Comparison of ENCODE assay signal across 15 cellular contexts in the genomic region with DNA sequence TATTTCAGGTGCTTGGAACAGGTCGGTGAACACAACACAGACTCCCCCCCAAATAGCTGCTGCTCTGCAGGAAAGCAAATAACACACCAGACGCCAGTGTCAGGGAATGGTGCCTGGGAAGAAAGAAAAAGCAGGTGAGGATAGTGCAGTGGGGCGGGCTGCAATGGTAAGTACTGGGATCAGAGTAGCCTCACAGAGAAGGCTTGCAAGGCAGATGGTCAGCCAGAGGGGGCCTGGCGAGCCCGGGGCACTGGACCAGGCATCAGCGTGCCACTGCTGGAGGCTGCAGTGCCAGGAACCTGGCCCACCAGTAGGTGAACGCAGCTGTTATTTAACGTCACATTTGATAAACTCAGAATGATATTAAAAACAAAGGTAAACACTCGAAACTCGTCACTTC. TPM values are rescaled to one million over a fixed set of nuclear protein-coding genes. Genes with fewer than 3 reads are reported as not detected.
DNase-seq lines count a peak whose midpoint lies in the region; ATAC-seq and TF ChIP-seq lines count a peak whose summit lies in the region.
"Had no signal": no experiment of that assay in that cellular context is flagged by ENCODE, and none has a peak within 500 bp of the region (broad histone marks: within the 10 kb centered on the region; RNA-seq: fewer than 3 reads in every experiment).

No MANE protein-coding gene starts in this region.

- H3K27me3 ChIP-seq in endodermal cell (ENCODE audit: control insufficient read depth, insufficient read depth, low read length, poor library complexity, severe bottlenecking) (no peaks in the 10 kb centered on the region), smooth muscle cell (ENCODE audit: low read depth) (no peaks in the 10 kb centered on the region)
- H3K27me3 ChIP-seq: ascending aorta, tibial artery had no signal

- H3K27ac ChIP-seq in endodermal cell (ENCODE audit: low read depth, low read length) (no peak overlapping the region), smooth muscle cell (ENCODE audit: low read depth) (peak overlapping the region; percentile 66)
- H3K27ac ChIP-seq: ascending aorta, gastrocnemius medialis, tibial artery had no signal

- H3K4me1 ChIP-seq in endodermal cell (ENCODE audit: control insufficient read depth, insufficient read depth, low read length) (no peaks in the 10 kb centered on the region), smooth muscle cell (ENCODE audit: low read depth) (peaks cover 3% of the 10 kb centered on the region)
- H3K4me1 ChIP-seq: gastrocnemius medialis had no signal

- H3K4me2 ChIP-seq in smooth muscle cell: peak overlapping the region; percentile 38

- no peaks in the 10 kb centered on the region for H3K79me2 ChIP-seq in smooth muscle cell (ENCODE audit: low read depth)

- H3K36me3 ChIP-seq in endodermal cell (ENCODE audit: control insufficient read depth, insufficient read depth, low read length) (no peaks in the 10 kb centered on the region), smooth muscle cell (ENCODE audit: low read depth) (no peaks in the 10 kb centered on the region)

- peak; percentile 54 for TF ChIP-seq CTCF in endodermal cell (conservative IDR thresholded peaks at IDR 0.05)
- no peak for TF ChIP-seq CTCF in smooth muscle cell (IDR thresholded peaks at IDR 0.05; ENCODE audit: borderline replicate concordance, insufficient read depth, poor library complexity, severe bottlenecking)

- H3K36me3 Mint-ChIP-seq in activated naive CD4-positive, alpha-beta T cell treated with anti-CD3 and anti-CD28 coated beads, Interleukin-2, amount 50 U/mL, for 72 hours: no peaks in the 10 kb centered on the region
- no peaks in the 10 kb centered on the region for H3K36me3 Mint-ChIP-seq in activated naive CD4-positive, alpha-beta T cell treated with anti-CD3 and anti-CD28 coated beads for 36 hours (ENCODE audit: low read depth)
- H3K36me3 Mint-ChIP-seq in T-cell: peaks cover under 1% of the 10 kb centered on the region
- H3K36me3 Mint-ChIP-seq in endodermal cell (ENCODE audit: low read depth): no peaks in the 10 kb centered on the region

- peak overlapping the region; percentile 6 to 11 for H3K27ac Mint-ChIP-seq in activated naive CD4-positive, alpha-beta T cell treated with anti-CD3 and anti-CD28 coated beads, Interleukin-2, amount 50 U/mL, for 72 hours
- no peak overlapping the region for H3K27ac Mint-ChIP-seq in activated naive CD4-positive, alpha-beta T cell treated with anti-CD3 and anti-CD28 coated beads for 36 hours
- H3K27ac Mint-ChIP-seq in T-cell (peak overlapping the region; percentile 18 to 85), endodermal cell (no peak overlapping the region)

- CTCF ChIA-PET in activated naive CD4-positive, alpha-beta T cell treated with anti-CD3 and anti-CD28 coated beads for 36 hours (lab: Charles Lee): interaction anchor here (1.0 kb wide), 1 partner anchor 75 kb away, joined by 4 read pairs; no protein-coding TSS in a partner anchor
- CTCF ChIA-PET in T-cell (lab: Charles Lee): no interaction called here

- no peak for ATAC-seq in activated naive CD4-positive, alpha-beta T cell treated with anti-CD3 and anti-CD28 coated beads, Interleukin-2, amount 50 U/mL, for 72 hours
- ATAC-seq in T-cell (replicated peaks in 1 of 4) (no peak), GM19324 (IDR thresholded peaks at IDR 0.05; ENCODE audit: low FRiP score, unreplicated experiment) (no peak)

- H3K9ac ChIP-seq in endodermal cell (ENCODE audit: extremely low read depth, low read length, poor library complexity, severe bottlenecking): no peak overlapping the region
- no peak overlapping the region for H3K9ac ChIP-seq in smooth muscle cell (ENCODE audit: low read depth)

- H3K9me3 ChIP-seq in endodermal cell (ENCODE audit: control insufficient read depth, low read length): no peaks in the 10 kb centered on the region
- H3K9me3 ChIP-seq in smooth muscle cell (replicated peaks; ENCODE audit: low read depth): no peaks in the 10 kb centered on the region
- H3K9me3 ChIP-seq: ascending aorta, gastrocnemius medialis, tibial artery had no signal

- H3K9me3 Mint-ChIP-seq in activated naive CD4-positive, alpha-beta T cell treated with anti-CD3 and anti-CD28 coated beads, Interleukin-2, amount 50 U/mL, for 72 hours: no peaks in the 10 kb centered on the region
- H3K9me3 Mint-ChIP-seq in activated naive CD4-positive, alpha-beta T cell treated with anti-CD3 and anti-CD28 coated beads for 36 hours: no peaks in the 10 kb centered on the region
- H3K9me3 Mint-ChIP-seq in T-cell (no peaks in the 10 kb centered on the region), endodermal cell (no peaks in the 10 kb centered on the region)

- peaks cover 40% of the 10 kb centered on the region for H3F3A ChIP-seq in smooth muscle cell (ENCODE audit: low read depth)

- H3K4me1 Mint-ChIP-seq in activated naive CD4-positive, alpha-beta T cell treated with anti-CD3 and anti-CD28 coated beads for 36 hours (ENCODE audit: low read depth): peaks cover 32% of the 10 kb centered on the region
- peaks cover 26 to 60% (median 46%) of the 10 kb centered on the region in 3 donors for H3K4me1 Mint-ChIP-seq in T-cell
- H3K4me1 Mint-ChIP-seq in endodermal cell: no peaks in the 10 kb centered on the region

- intact Hi-C loops in activated naive CD4-positive, alpha-beta T cell treated with anti-CD3 and anti-CD28 coated beads for 36 hours (cut with micrococcal nuclease): no loop called here

- H3K27me3 Mint-ChIP-seq in activated naive CD4-positive, alpha-beta T cell treated with anti-CD3 and anti-CD28 coated beads for 36 hours (ENCODE audit: low read depth): no peaks in the 10 kb centered on the region
- no peaks in the 10 kb centered on the region for H3K27me3 Mint-ChIP-seq in T-cell
- no peaks in the 10 kb centered on the region for H3K27me3 Mint-ChIP-seq in endodermal cell (ENCODE audit: insufficient read depth)

- H4K20me1 ChIP-seq in smooth muscle cell (ENCODE audit: low read depth): peaks cover 13% of the 10 kb centered on the region

- H3K4me3 Mint-ChIP-seq in activated naive CD4-positive, alpha-beta T cell treated with anti-CD3 and anti-CD28 coated beads for 36 hours: no peak overlapping the region
- H3K4me3 Mint-ChIP-seq in T-cell: no peak overlapping the region
- H3K4me3 Mint-ChIP-seq in endodermal cell: no peak overlapping the region

- DNase-seq in activated naive CD4-positive, alpha-beta T cell treated with anti-CD3 and anti-CD28 coated beads, Interleukin-2, amount 50 U/mL, for 72 hours (ENCODE audit: low spot score in 2 of 2): no peak
- no peak for DNase-seq in activated naive CD4-positive, alpha-beta T cell treated with anti-CD3 and anti-CD28 coated beads for 36 hours
- DNase-seq in T-cell: no peak
- DNase-seq in endodermal cell: no peak
- no peak for DNase-seq in smooth muscle cell (lab: John Stamatoyannopoulos, UW; ENCODE audit: unreplicated experiment)
- no peak for DNase-seq in COLO668 (lab: John Stamatoyannopoulos, UW; ENCODE audit: unreplicated experiment)
- no peak for DNase-seq in NCI-H2029 (lab: John Stamatoyannopoulos, UW)
- DNase-seq: AML-193, DMS53, NCI-H2081 treated with DMSO at 0.1 percent for 48 hours, SIG-M5 had no signal

- no peak overlapping the region for H2AFZ ChIP-seq in smooth muscle cell (ENCODE audit: low read depth)

- H3K4me3 ChIP-seq in endodermal cell (ENCODE audit: low read length): no peak overlapping the region
- no peak overlapping the region for H3K4me3 ChIP-seq in smooth muscle cell
- H3K4me3 ChIP-seq: ascending aorta, gastrocnemius medialis, tibial artery had no signal

- POLR2A ChIA-PET in T-cell (lab: Charles Lee): interaction anchor here in 1 of 2 donors (0.6 kb wide), 1 partner anchor 60 kb away, joined by 3 read pairs; no protein-coding TSS in a partner anchor

- WGBS in endodermal cell (ENCODE audit: insufficient coverage in 1 of 2, insufficient read length in 1 of 2), 2 experiments: 92 to 93% methylated on average over 8 to 10 of the region's 10 CpGs
- WGBS in smooth muscle cell (ENCODE audit: low lambda C conversion rate): 70% methylated on average over 10 of the region's 10 CpGs

RNA-seq across cellular contexts. Expression of gene POFUT2, which starts 60.0 kb away (rescaled TPM):
- 10 to 100 TPM; 11.3 to 16.0 TPM for total RNA-seq in activated naive CD4-positive, alpha-beta T cell treated with anti-CD3 and anti-CD28 coated beads, Interleukin-2, amount 50 U/mL, for 72 hours
- 10 to 100 TPM; 14.4 to 15.9 TPM for total RNA-seq in activated naive CD4-positive, alpha-beta T cell treated with anti-CD3 and anti-CD28 coated beads for 36 hours
- total RNA-seq in T-cell: 10 to 100 TPM; 43.0 to 51.3 (median 44.6) TPM
- total RNA-seq in endodermal cell: 10 to 100 TPM; 49.0 to 73.3 TPM
- polyA plus RNA-seq in endodermal cell (2013, experiment 1 of 2): 55.1 TPM
- 46.9 TPM for polyA plus RNA-seq in endodermal cell (2013, experiment 2 of 2)
- total RNA-seq in smooth muscle cell: 32.1 and 58.3 TPM in 2 replicates
- polyA plus RNA-seq in smooth muscle cell: 69.6 and 70.0 TPM in 2 replicates

Comparison
In these comparisons a context has a peak if more than half of its experiments do, and no peak if none do; other contexts are left out.
1. H3K27ac Mint-ChIP-seq: peak in activated naive CD4-positive, alpha-beta T cell treated with anti-CD3 and anti-CD28 coated beads, Interleukin-2, amount 50 U/mL, for 72 hours (2 of 2) and T-cell (2 of 2); none in activated naive CD4-positive, alpha-beta T cell treated with anti-CD3 and anti-CD28 coated beads for 36 hours (single experiment) and endodermal cell (single experiment).